ENCODE assay signal across 29 cellular contexts in the genomic region with DNA sequence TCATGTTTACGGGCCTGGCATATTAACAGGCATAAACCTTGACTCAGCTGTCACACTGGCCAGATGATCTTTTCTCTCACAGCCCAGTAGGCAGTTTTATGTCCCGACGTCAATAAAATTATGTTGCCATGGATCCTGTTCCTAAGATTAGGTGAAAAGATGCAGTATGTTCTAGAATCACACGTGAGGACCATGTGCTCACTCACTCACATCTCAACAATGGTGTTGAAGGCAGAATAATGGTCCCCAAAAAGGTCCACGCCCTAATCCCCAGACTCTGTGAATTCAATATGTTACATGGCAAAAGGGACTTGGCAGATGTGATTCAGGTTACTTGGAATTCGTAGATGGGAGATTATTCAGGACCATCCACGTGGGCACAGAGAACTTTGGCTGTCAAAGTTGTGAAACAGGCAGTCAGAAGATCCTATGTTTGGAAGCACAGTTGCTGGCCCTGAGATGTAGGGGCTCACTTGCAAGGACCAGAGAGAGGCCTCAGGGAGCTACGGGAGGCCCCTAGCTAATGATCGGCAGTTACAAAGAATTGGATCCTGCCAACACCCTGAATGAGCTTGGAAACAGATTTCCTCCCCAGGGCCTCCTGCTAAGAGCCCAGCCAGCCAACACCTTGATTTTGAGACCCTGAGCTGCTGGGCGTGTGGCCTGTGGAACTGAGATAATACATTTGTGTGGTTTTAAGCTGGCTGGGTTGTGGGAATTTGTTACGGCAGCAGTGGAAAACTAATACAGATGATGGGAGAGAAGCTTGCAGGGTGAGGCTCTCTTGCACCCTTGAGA. TPM values are rescaled to one million over a fixed set of nuclear protein-coding genes. Genes with fewer than 3 reads are reported as not detected.
A peak's percentile ranks its signal among the peaks of the same experiment; 100 is the strongest.
DNase-seq lines count a peak whose midpoint lies in the region; ATAC-seq and TF ChIP-seq lines count a peak whose summit lies in the region.
"Had no signal": no experiment of that assay in that cellular context is flagged by ENCODE, and none has a peak within 500 bp of the region (broad histone marks: within the 10 kb centered on the region; RNA-seq: fewer than 3 reads in every experiment).

No MANE protein-coding gene starts in this region.

- H3K36me3 Mint-ChIP-seq in nephron (ENCODE audit: low read depth) = peaks cover 23% of the 10 kb centered on the region
- H3K36me3 Mint-ChIP-seq: natural killer cell treated with Interleukin-12 subunit alpha and Interleukin-12 subunit beta and Interleukin-15 and Interleukin-18, amount 100 ng/mL, for 72 hours; T-cell had no signal

- no peaks in the 10 kb centered on the region for H3K9me3 ChIP-seq in heart right ventricle
- H3K9me3 ChIP-seq: lower lobe of right lung, mucosa of descending colon, ovary had no signal

- intact Hi-C loops in heart right ventricle (cut with DNase I) = loop anchor here in 2 of 10 donors (5.0 to 10.0 kb wide), 3 partner anchors 53 to 106 kb away; no protein-coding TSS in a partner anchor
- intact Hi-C loops in Right ventricle myocardium inferior (cut with DNase I) = loop anchor here (5.0 kb wide), 2 partner anchors 58 to 93 kb away; no protein-coding TSS in a partner anchor
- intact Hi-C loops in dorsolateral prefrontal cortex (cut with DNase I) = loop anchor here (5.0 kb wide), 1 partner anchor 43 kb away; no protein-coding TSS in a partner anchor

- TF ChIP-seq CTCF in heart right ventricle (IDR thresholded peaks at IDR 0.05) (no peak), dorsolateral prefrontal cortex (IDR thresholded peaks at IDR 0.05 in 54 of 56, conservative IDR thresholded peaks at IDR 0.05 in 2 of 56; ENCODE audit: low read depth in 1 of 56, partially characterized antibody in 56 of 56) (no peak), nephron (IDR thresholded peaks at IDR 0.05; ENCODE audit: unreplicated experiment in 3 of 3) (no peak)

- no peak for DNase-seq in heart right ventricle
- DNase-seq in Right ventricle myocardium inferior (ENCODE audit: missing footprints) = no peak
- peak in 1 of 10 donors; percentile 20 for DNase-seq in dorsolateral prefrontal cortex
- no peak for DNase-seq in NCI-H524 (lab: John Stamatoyannopoulos, UW)
- no peak for DNase-seq in C1 segment of cervical spinal cord (lab: John Stamatoyannopoulos, UW)
- no peak for DNase-seq in NCI-H2171 (lab: John Stamatoyannopoulos, UW)
- DNase-seq: activated CD4-positive, alpha-beta T cell treated with anti-CD3 and anti-CD28 coated beads, Interleukin-2, amount 10 ng/mL, durations not matched to agents 24 days and 14 days; activated effector memory CD4-positive, alpha-beta T cell treated with Interleukin-2 at 50 U/mL for 16 hours; activated naive CD8-positive, alpha-beta T cell treated with anti-CD3 and anti-CD28 coated beads for 36 hours; activated T-cell treated with anti-CD3 and anti-CD28 coated beads, Interleukin-2, amount 50 U/mL, for 1 hour; AML-193; CD4-positive, alpha-beta T cell; dermis blood vessel endothelial cell; HFFc6; lower lobe of right lung; mucosa of descending colon; NCI-H1436 treated with DMSO at 0.1 percent for 48 hours; NCI-H2081 treated with DMSO at 0.1 percent for 48 hours; NCI-H774; ovary; stimulated activated CD4-positive, alpha-beta T cell treated with anti-CD3 and anti-CD28 coated beads, Interleukin-1b, Interleukin-23, amount 100 ng/mL, for 48 hours; stimulated activated naive CD8-positive, alpha-beta T cell treated with anti-CD3 and anti-CD28 coated beads, Interleukin-15, Interleukin-2, amounts not matched to agents 100 U/mL and 50 U/mL, for 24 hours; T-cell had no signal

- H3K27me3 ChIP-seq in heart right ventricle = peaks cover 0 to 21% (median 0%) of the 10 kb centered on the region in 7 donors
- peaks cover 0 to 25% (median 0%) of the 10 kb centered on the region in 45 donors for H3K27me3 ChIP-seq in dorsolateral prefrontal cortex
- H3K27me3 ChIP-seq: ovary had no signal

- no peaks in the 10 kb centered on the region for H3K9me3 Mint-ChIP-seq in nephron
- H3K9me3 Mint-ChIP-seq: activated CD4-positive, alpha-beta T cell treated with anti-CD3 and anti-CD28 coated beads, Interleukin-2, amount 10 ng/mL, durations not matched to agents 24 days and 14 days; activated naive CD8-positive, alpha-beta T cell treated with anti-CD3 and anti-CD28 coated beads for 36 hours; HFFc6; natural killer cell treated with Interleukin-12 subunit alpha and Interleukin-12 subunit beta and Interleukin-15 and Interleukin-18, amount 100 ng/mL, for 72 hours; T-cell; WTC11 had no signal

- H3K4me3 ChIP-seq in heart right ventricle (no peak overlapping the region), dorsolateral prefrontal cortex (peak overlapping the region in 3 of 59 donors; percentile 9 to 27 (median 16))
- H3K4me3 ChIP-seq: lower lobe of right lung, mucosa of descending colon, ovary, smooth muscle cell had no signal

- H3K4me3 Mint-ChIP-seq in nephron = peak overlapping the region; percentile 26 to 53 (median 44)
- H3K4me3 Mint-ChIP-seq: activated CD4-positive, alpha-beta T cell treated with anti-CD3 and anti-CD28 coated beads, Interleukin-2, amount 10 ng/mL, durations not matched to agents 24 days and 14 days; activated naive CD8-positive, alpha-beta T cell treated with anti-CD3 and anti-CD28 coated beads for 36 hours; CD4-positive, alpha-beta T cell; central memory CD8-positive, alpha-beta T cell; HFFc6; natural killer cell treated with Interleukin-12 subunit alpha and Interleukin-12 subunit beta and Interleukin-15 and Interleukin-18, amount 100 ng/mL, for 72 hours; T-cell; WTC11 had no signal

- H3K36me3 ChIP-seq in heart right ventricle = peaks cover 0 to 6% (median 0%) of the 10 kb centered on the region in 9 donors
- H3K36me3 ChIP-seq: lower lobe of right lung, ovary had no signal

- H3K27ac ChIP-seq in heart right ventricle = peak overlapping the region in 9 of 10 donors; percentile 14 to 93 (median 52)
- peak overlapping the region in 54 of 59 donors; percentile 5 to 90 (median 76) for H3K27ac ChIP-seq in dorsolateral prefrontal cortex
- peak overlapping the region; percentile 45 for H3K27ac ChIP-seq in temporal lobe (ENCODE audit: low read depth, low read length)
- H3K27ac ChIP-seq: lower lobe of right lung, ovary had no signal

- peaks cover 34% of the 10 kb centered on the region for H3K4me1 Mint-ChIP-seq in nephron
- H3K4me1 Mint-ChIP-seq: activated CD4-positive, alpha-beta T cell treated with anti-CD3 and anti-CD28 coated beads, Interleukin-2, amount 10 ng/mL, durations not matched to agents 24 days and 14 days; activated naive CD8-positive, alpha-beta T cell treated with anti-CD3 and anti-CD28 coated beads for 36 hours; central memory CD8-positive, alpha-beta T cell had no signal

- H3K27ac Mint-ChIP-seq in nephron = peak overlapping the region in 1 of 3 experiments; percentile 21
- H3K27ac Mint-ChIP-seq: activated CD4-positive, alpha-beta T cell treated with anti-CD3 and anti-CD28 coated beads, Interleukin-2, amount 10 ng/mL, durations not matched to agents 24 days and 14 days; activated naive CD8-positive, alpha-beta T cell treated with anti-CD3 and anti-CD28 coated beads for 36 hours; CD4-positive, alpha-beta T cell; HFFc6; natural killer cell treated with Interleukin-12 subunit alpha and Interleukin-12 subunit beta and Interleukin-15 and Interleukin-18, amount 100 ng/mL, for 72 hours; T-cell; WTC11 had no signal

- H3K27me3 Mint-ChIP-seq in nephron (ENCODE audit: low read depth) = peaks cover 7% of the 10 kb centered on the region

- ATAC-seq in heart right ventricle = peak in 5 of 8 donors; percentile 5 to 50 (median 28)
- ATAC-seq in Right ventricle myocardium inferior = no peak
- ATAC-seq: lower lobe of right lung; mucosa of descending colon; natural killer cell treated with Interleukin-12 subunit alpha and Interleukin-12 subunit beta and Interleukin-15 and Interleukin-18, amount 100 ng/mL, for 72 hours; stimulated activated naive CD8-positive, alpha-beta T cell treated with anti-CD3 and anti-CD28 coated beads, Interleukin-15, Interleukin-2, amounts not matched to agents 100 U/mL and 50 U/mL, for 24 hours; T-cell; WTC11 had no signal

- peaks cover 9 to 65% (median 28%) of the 10 kb centered on the region in 9 donors for H3K4me1 ChIP-seq in heart right ventricle

- WGBS in heart right ventricle, 2 donors = 60 to 74% methylated on average over 11 of the region's 11 CpGs

RNA-seq across cellular contexts. Expression of a gene that starts 3.7 kb away (rescaled TPM):
- 10 to 100 TPM; 18.0 to 26.7 (median 21.0) TPM for total RNA-seq in heart right ventricle
- 1 to 10 TPM; 7.8 to 9.1 TPM for polyA plus RNA-seq in heart right ventricle
- total RNA-seq in Right ventricle myocardium inferior = 16.8 TPM
- total RNA-seq in dorsolateral prefrontal cortex = 100 to 1,000 TPM in 4 of 120 experiments, 10 to 100 TPM in 116; 31.7 to 148 (median 56.3) TPM
- 13.5 TPM for total RNA-seq in temporal lobe
- total RNA-seq: CD4-positive, alpha-beta T cell had no signal
